ENCODE assay signal across 9 cellular contexts in genomic region chr16:12646490-12647274, GRCh38.
DNase-seq lines count a peak whose midpoint lies in the region; TF ChIP-seq lines count a peak whose summit lies in the region.
"Had no signal": no experiment of that assay in that cellular context is flagged by ENCODE, and none has a peak within 500 bp of the region (broad histone marks: within the 10 kb centered on the region; RNA-seq: fewer than 3 reads in every experiment).

No MANE protein-coding gene starts in this region.

- TF ChIP-seq POLR2A in stomach (IDR thresholded peaks at IDR 0.05): no peak

- peaks cover 0 to 6% (median 3%) of the 10 kb centered on the region in 4 donors for H3K4me1 ChIP-seq in stomach

- WGBS in stomach, 5 donors: 16 to 45% (median 24%) methylated on average over 9 to 10 of the region's 10 CpGs

- no peak for TF ChIP-seq CTCF in stomach (IDR thresholded peaks at IDR 0.05)

- peaks cover 0 to 10% (median 0%) of the 10 kb centered on the region in 4 donors for H3K9me3 ChIP-seq in stomach

- no peak for TF ChIP-seq EP300 in stomach (IDR thresholded peaks at IDR 0.05)

- intact Hi-C loops in stomach (cut with DNase I; ENCODE audit: low total_unique reads): no loop called here

- DNase-seq in activated gamma-delta T cell treated with anti-CD3 and anti-CD28 coated beads, Interleukin-2, amount 50 U/mL, for 16 hours (ENCODE audit: low read depth): peak; percentile 30
- DNase-seq in activated gamma-delta T cell (lab: John Stamatoyannopoulos, UW) (no peak), iris pigment epithelial cell (ENCODE audit: low read depth) (peak; percentile 37), stomach (peak; percentile 63), hepatic stellate cell (ENCODE audit: low spot score) (no peak), SK-N-DZ (ENCODE audit: low spot score) (no peak), NCI-H2107 (lab: John Stamatoyannopoulos, UW) (no peak)
- peak; percentile 16 to 36 for DNase-seq in activated CD4-positive, alpha-beta T cell treated with anti-CD3 and anti-CD28 coated beads, Interleukin-2, amount 50 U/mL, for 48 hours
- DNase-seq: naive B cell had no signal

- H3K27me3 ChIP-seq in stomach: no peaks in the 10 kb centered on the region

- H3K36me3 ChIP-seq in stomach: no peaks in the 10 kb centered on the region

- no peak overlapping the region for H3K4me3 ChIP-seq in stomach

- H3K27ac ChIP-seq in stomach: no peak overlapping the region

Comparison
In these comparisons a context has a peak if more than half of its experiments do, and no peak if none do; other contexts are left out.
1. DNase-seq: peak in activated gamma-delta T cell treated with anti-CD3 and anti-CD28 coated beads, Interleukin-2, amount 50 U/mL, for 16 hours (single experiment), activated CD4-positive, alpha-beta T cell treated with anti-CD3 and anti-CD28 coated beads, Interleukin-2, amount 50 U/mL, for 48 hours (2 of 2), iris pigment epithelial cell (single experiment) and stomach (single experiment); none in activated gamma-delta T cell (single experiment), hepatic stellate cell (single experiment), SK-N-DZ (single experiment) and NCI-H2107 (single experiment).